In genomic region chr2:59044733-59045132, GRCh38 we compare ENCODE assay signal across 1 cellular context.
TF ChIP-seq lines count a peak whose summit lies in the region.

No MANE protein-coding gene starts in this region.

TF ChIP-seq in GM23338, 12 proteins besides CTCF, POLR2A, EP300 and RAD21 (continued from another document):
- no peak for TF ChIP-seq REST (IDR thresholded peaks at IDR 0.05; ENCODE audit: unreplicated experiment)
- no peak for TF ChIP-seq ZNF114 (CRISPR knock-in tag; IDR thresholded peaks at IDR 0.05)
- no peak for TF ChIP-seq STAT1 (IDR thresholded peaks at IDR 0.05; ENCODE audit: unreplicated experiment)
- TF ChIP-seq ETS1 (IDR thresholded peaks at IDR 0.05), result no peak
TF ChIP-seq in GM23338: peak in this region for 0.
